ENCODE assay signal across 1 cellular context in genomic region chr12:56867216-56867615, GRCh38.
TF ChIP-seq lines count a peak whose summit lies in the region.

No MANE protein-coding gene starts in this region.

TF ChIP-seq in GM23338, 12 proteins besides CTCF, POLR2A, EP300 and RAD21 (continued from another document):
- TF ChIP-seq ZNF462 (CRISPR knock-in tag; IDR thresholded peaks at IDR 0.05) (no peak), EZH2 (IDR thresholded peaks at IDR 0.05; ENCODE audit: low read depth, unreplicated experiment) (no peak)
